In the genomic region with DNA sequence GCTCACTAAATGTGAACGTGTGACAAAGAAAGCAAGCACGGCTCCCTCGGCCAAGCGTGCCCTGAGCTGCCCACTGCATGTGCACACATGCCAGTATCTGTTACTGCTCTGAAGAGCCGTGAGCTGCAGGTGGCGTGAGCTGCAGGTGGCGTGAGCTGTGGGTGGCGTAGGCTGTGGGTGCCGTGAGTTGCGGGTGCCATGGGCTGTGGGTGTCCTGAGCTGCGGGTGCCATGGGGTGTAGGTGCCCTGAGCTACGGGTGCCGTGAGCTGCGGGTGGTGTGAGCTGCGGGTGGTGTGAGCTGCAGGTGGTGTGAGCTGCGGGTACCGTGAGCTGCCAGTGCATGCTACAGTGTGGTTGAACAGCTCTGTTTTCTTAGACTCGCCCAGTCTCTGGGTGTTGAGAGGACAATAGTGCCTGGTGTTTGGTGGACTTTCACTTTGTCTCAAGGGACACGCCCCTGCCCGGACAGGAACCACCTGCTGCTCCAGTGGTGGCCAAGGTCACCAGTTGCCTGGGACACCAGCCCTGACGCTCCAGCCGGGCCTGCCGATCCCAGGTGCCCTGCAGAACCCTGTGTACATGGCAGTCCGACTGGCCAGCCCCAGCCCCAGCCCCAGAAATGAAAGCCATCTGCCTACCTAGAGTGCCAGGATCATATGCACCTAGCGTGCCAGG, we compare ENCODE assay signal across 12 cellular contexts. TPM values are rescaled to one million over a fixed set of nuclear protein-coding genes. Genes with fewer than 3 reads are reported as not detected.
A peak's percentile ranks its signal among the peaks of the same experiment; 100 is the strongest.
DNase-seq lines count a peak whose midpoint lies in the region; ATAC-seq and TF ChIP-seq lines count a peak whose summit lies in the region.
"Had no signal": no experiment of that assay in that cellular context is flagged by ENCODE, and none has a peak within 500 bp of the region (broad histone marks: within the 10 kb centered on the region; RNA-seq: fewer than 3 reads in every experiment).

No MANE protein-coding gene starts in this region.

- no peaks in the 10 kb centered on the region for H3K9me3 Mint-ChIP-seq in GM23338

- no peaks in the 10 kb centered on the region for H4K20me1 ChIP-seq in GM23338 (replicated peaks; ENCODE audit: insufficient read depth)

- no peaks in the 10 kb centered on the region for H3K9me2 ChIP-seq in GM23338 (ENCODE audit: insufficient read depth)

- H3K4me3 Mint-ChIP-seq in GM23338, result no peak overlapping the region
- H3K4me3 Mint-ChIP-seq: B cell had no signal

- intact Hi-C loops in body of pancreas (cut with DNase I), result no loop called here

- no peak overlapping the region for H3K27ac Mint-ChIP-seq in GM23338
- H3K27ac Mint-ChIP-seq: B cell had no signal

- no peaks in the 10 kb centered on the region for H3K9me3 ChIP-seq in body of pancreas
- peaks cover 0 to 4% of the 10 kb centered on the region in 2 donors for H3K9me3 ChIP-seq in lung (ENCODE audit: control insufficient read depth in 2 of 2, insufficient read depth in 1 of 2, low read length in 1 of 2)
- H3K9me3 ChIP-seq: HAP-1 had no signal

- H3K36me3 ChIP-seq in body of pancreas (replicated peaks in 1 of 2; ENCODE audit: insufficient read depth in 1 of 2, low read depth in 2 of 2), result no peaks in the 10 kb centered on the region
- no peaks in the 10 kb centered on the region for H3K36me3 ChIP-seq in lung (ENCODE audit: control insufficient read depth in 2 of 2, insufficient read depth in 2 of 2, low read length in 2 of 2)
- no peaks in the 10 kb centered on the region for H3K36me3 ChIP-seq in GM23338 (ENCODE audit: insufficient read depth)
- H3K36me3 ChIP-seq: HAP-1 had no signal

- H2AFZ ChIP-seq in GM23338, result no peak overlapping the region

- no peak overlapping the region for H3K4me2 ChIP-seq in GM23338

- peak; percentile 79 for DNase-seq in COLO668 (lab: John Stamatoyannopoulos, UW; ENCODE audit: unreplicated experiment)
- peak; percentile 89 for DNase-seq in NCI-H146 treated with DMSO at 0.1 percent for 48 hours (lab: John Stamatoyannopoulos, UW; ENCODE audit: unreplicated experiment)
- peak; percentile 78 to 94 (median 94) for DNase-seq in body of pancreas
- peak; percentile 36 for DNase-seq in lung (ENCODE audit: low spot score)
- DNase-seq in NCI-H2227 (lab: John Stamatoyannopoulos, UW; ENCODE audit: unreplicated experiment), result no peak
- DNase-seq in GM23338 (ENCODE audit: low spot score), result no peak
- DNase-seq: activated T-cell treated with anti-CD3 and anti-CD28 coated beads, Interleukin-2, amount 50 U/mL, for 48 hours had no signal

- H3K27ac ChIP-seq in body of pancreas (peak overlapping the region; percentile 66 to 88 (median 74)), lung (ENCODE audit: low read depth in 1 of 2, low read length in 1 of 2) (no peak overlapping the region), GM23338 (ENCODE audit: low read depth) (no peak overlapping the region)

- TF ChIP-seq POLR2A in body of pancreas (IDR thresholded peaks at IDR 0.05), result peak in 2 of 3 donors; percentile 12 to 49

- H3K4me1 Mint-ChIP-seq in GM23338, result peaks cover 5% of the 10 kb centered on the region; the same call in 2 of the 3 replicates

- H3K4me1 ChIP-seq in body of pancreas (peaks cover 19% of the 10 kb centered on the region), lung (ENCODE audit: control insufficient read depth in 2 of 2, insufficient read depth in 2 of 2, low read length in 2 of 2) (no peaks in the 10 kb centered on the region), GM23338 (ENCODE audit: insufficient read depth) (no peaks in the 10 kb centered on the region)
- H3K4me1 ChIP-seq: HAP-1 had no signal

- ATAC-seq in body of pancreas (peak; percentile 86), lung (ENCODE audit: insufficient read depth, low FRiP score) (no peak), GM23338 (no peak), GM18502 (IDR thresholded peaks at IDR 0.05; ENCODE audit: poor library complexity, unreplicated experiment) (no peak), HG03521 (IDR thresholded peaks at IDR 0.05; ENCODE audit: unreplicated experiment) (no peak)

- H3K27me3 ChIP-seq in body of pancreas (no peaks in the 10 kb centered on the region), lung (ENCODE audit: control insufficient read depth, insufficient read depth) (no peaks in the 10 kb centered on the region), GM23338 (ENCODE audit: insufficient read depth) (no peaks in the 10 kb centered on the region)

- TF ChIP-seq CTCF in body of pancreas (IDR thresholded peaks at IDR 0.05) (no peak), lung (IDR thresholded peaks at IDR 0.05; ENCODE audit: control extremely low read depth, extremely low read depth) (no peak), GM23338 (conservative IDR thresholded peaks at IDR 0.05; ENCODE audit: low read depth in 2 of 2) (no peak)

- 20 to 23% methylated on average over 13 to 25 of the region's 25 CpGs for WGBS in body of pancreas, 2 donors
- 66 to 77% methylated on average over 25 of the region's 25 CpGs for WGBS in lung, 2 donors

- peaks cover 3% of the 10 kb centered on the region for H3K27me3 Mint-ChIP-seq in GM23338 (ENCODE audit: insufficient read depth, low read depth, poor library complexity)
- H3K27me3 Mint-ChIP-seq: B cell had no signal

- peak overlapping the region in 1 of 2 donors; percentile 12 for H3K4me3 ChIP-seq in body of pancreas
- no peak overlapping the region for H3K4me3 ChIP-seq in lung
- H3K4me3 ChIP-seq in GM23338, result no peak overlapping the region
- H3K4me3 ChIP-seq: HAP-1 had no signal

- no peaks in the 10 kb centered on the region for H3K79me2 ChIP-seq in GM23338 (replicated peaks; ENCODE audit: insufficient read depth)

- peaks cover 9% of the 10 kb centered on the region; the same call in 1 of the 2 replicates for H3F3A ChIP-seq in GM23338 (replicated peaks; ENCODE audit: low read depth)

- H3K36me3 Mint-ChIP-seq in GM23338 (ENCODE audit: low read depth), result no peaks in the 10 kb centered on the region

TF ChIP-seq in GM23338, 12 proteins besides CTCF, POLR2A, EP300 and RAD21 (continues in another document):
- TF ChIP-seq ZNF114 (CRISPR knock-in tag; IDR thresholded peaks at IDR 0.05) (no peak), NANOG (IDR thresholded peaks at IDR 0.05; ENCODE audit: borderline replicate concordance) (no peak), EZH2phosphoT487 (IDR thresholded peaks at IDR 0.05; ENCODE audit: unreplicated experiment) (no peak), POLR2AphosphoS5 (IDR thresholded peaks at IDR 0.05; ENCODE audit: low read depth) (no peak)
- TF ChIP-seq, protein P1, sequence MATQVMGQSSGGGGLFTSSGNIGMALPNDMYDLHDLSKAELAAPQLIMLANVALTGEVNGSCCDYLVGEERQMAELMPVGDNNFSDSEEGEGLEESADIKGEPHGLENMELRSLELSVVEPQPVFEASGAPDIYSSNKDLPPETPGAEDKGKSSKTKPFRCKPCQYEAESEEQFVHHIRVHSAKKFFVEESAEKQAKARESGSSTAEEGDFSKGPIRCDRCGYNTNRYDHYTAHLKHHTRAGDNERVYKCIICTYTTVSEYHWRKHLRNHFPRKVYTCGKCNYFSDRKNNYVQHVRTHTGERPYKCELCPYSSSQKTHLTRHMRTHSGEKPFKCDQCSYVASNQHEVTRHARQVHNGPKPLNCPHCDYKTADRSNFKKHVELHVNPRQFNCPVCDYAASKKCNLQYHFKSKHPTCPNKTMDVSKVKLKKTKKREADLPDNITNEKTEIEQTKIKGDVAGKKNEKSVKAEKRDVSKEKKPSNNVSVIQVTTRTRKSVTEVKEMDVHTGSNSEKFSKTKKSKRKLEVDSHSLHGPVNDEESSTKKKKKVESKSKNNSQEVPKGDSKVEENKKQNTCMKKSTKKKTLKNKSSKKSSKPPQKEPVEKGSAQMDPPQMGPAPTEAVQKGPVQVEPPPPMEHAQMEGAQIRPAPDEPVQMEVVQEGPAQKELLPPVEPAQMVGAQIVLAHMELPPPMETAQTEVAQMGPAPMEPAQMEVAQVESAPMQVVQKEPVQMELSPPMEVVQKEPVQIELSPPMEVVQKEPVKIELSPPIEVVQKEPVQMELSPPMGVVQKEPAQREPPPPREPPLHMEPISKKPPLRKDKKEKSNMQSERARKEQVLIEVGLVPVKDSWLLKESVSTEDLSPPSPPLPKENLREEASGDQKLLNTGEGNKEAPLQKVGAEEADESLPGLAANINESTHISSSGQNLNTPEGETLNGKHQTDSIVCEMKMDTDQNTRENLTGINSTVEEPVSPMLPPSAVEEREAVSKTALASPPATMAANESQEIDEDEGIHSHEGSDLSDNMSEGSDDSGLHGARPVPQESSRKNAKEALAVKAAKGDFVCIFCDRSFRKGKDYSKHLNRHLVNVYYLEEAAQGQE (IDR thresholded peaks at IDR 0.05; ENCODE audit: unreplicated experiment), result no peak

RNA-seq across cellular contexts. Expression of a gene that starts 6.7 kb away (rescaled TPM):
- total RNA-seq in body of pancreas, result 1 to 10 TPM; 1.3 to 2.3 TPM
- 10 to 100 TPM; 11.4 to 16.8 TPM for total RNA-seq in lung
- polyA plus RNA-seq in lung, result 1 to 10 TPM; 2.0 to 2.1 TPM
- 0.14 TPM in 1 of 2 replicates, not detected in the other for total RNA-seq in GM23338 (2014; rRNA removed; shearing (Covaris generic))
- polyA plus RNA-seq in GM23338 (2016; fragmentation: Nextera tagmentation; extraction: Ambion mirVana), result not detected in 2 replicates
- total RNA-seq: osteoblast had no signal

RNA-seq across cellular contexts. Expression of a gene that starts 30.2 kb away (rescaled TPM):
- 10 to 100 TPM; 15.8 to 23.1 TPM for total RNA-seq in body of pancreas
- 10 to 100 TPM; 28.5 to 41.6 TPM for total RNA-seq in lung
- 10 to 100 TPM; 12.6 to 16.8 TPM for polyA plus RNA-seq in lung
- total RNA-seq in GM23338 (2014; rRNA removed; shearing (Covaris generic)), result 21.3 and 23.2 TPM in 2 replicates
- 4.8 and 5.6 TPM in 2 replicates for polyA plus RNA-seq in GM23338 (2016; fragmentation: Nextera tagmentation; extraction: Ambion mirVana)

RNA-seq across cellular contexts. Expression of a gene that starts 51.5 kb away (rescaled TPM):
- total RNA-seq in body of pancreas (10 to 100 TPM in 1 of 2 donors, 1 to 10 TPM in 1; 8.8 to 22.7 TPM), lung (10 to 100 TPM; 10.4 to 12.2 TPM)
- polyA plus RNA-seq in lung (10 to 100 TPM in 1 of 2 donors, 1 to 10 TPM in 1; 4.9 to 10.3 TPM), GM23338 (2016; fragmentation: Nextera tagmentation; extraction: Ambion mirVana) (9.2 and 10.5 TPM in 2 replicates)
- total RNA-seq in GM23338 (2014; rRNA removed; shearing (Covaris generic)), result 25.5 and 29.2 TPM in 2 replicates

Comparison
In these comparisons a context has a peak if more than half of its experiments do, and no peak if none do; other contexts are left out.
1. DNase-seq: peak in COLO668 (single experiment), NCI-H146 treated with DMSO at 0.1 percent for 48 hours (single experiment), body of pancreas (4 of 4) and lung (single experiment); none in NCI-H2227 (single experiment) and GM23338 (single experiment).
2. H3K27ac ChIP-seq: peak in body of pancreas (4 of 4); none in lung (0 of 2) and GM23338 (single experiment).